In genomic region chr16:75205961-75206748, GRCh38 we compare ENCODE assay signal across 16 cellular contexts. TPM values are rescaled to one million over a fixed set of nuclear protein-coding genes. Genes with fewer than 3 reads are reported as not detected.
DNase-seq lines count a peak whose midpoint lies in the region; ATAC-seq, FAIRE-seq and TF ChIP-seq lines count a peak whose summit lies in the region.
"Not testable (repeated sequence)": the region's sequence is repeated elsewhere in the genome, so short reads cannot be mapped to it uniquely, and the experiment has no call there.
"Had no signal": no experiment of that assay in that cellular context is flagged by ENCODE, and none has a peak within 500 bp of the region (broad histone marks: within the 10 kb centered on the region; RNA-seq: fewer than 3 reads in every experiment).

No MANE protein-coding gene starts in this region.

- CTCF ChIA-PET in A549 (lab: Yijun Ruan, JAX): interaction anchor here (1.1 to 6.1 kb wide), 4 partner anchors 8 to 28 kb away, joined by 3 to 44 read pairs (median 18); no protein-coding TSS in a partner anchor

- H3K9me3 ChIP-seq in A549, body of pancreas, mucosa of descending colon, thyroid gland: not testable (repeated sequence)

- H3K4me2 ChIP-seq in A549: not testable (repeated sequence)

- peak; percentile 14 to 20; a peak in 3 of 6 replicates for ATAC-seq in A549
- ATAC-seq in GM19463 (IDR thresholded peaks at IDR 0.05; ENCODE audit: unreplicated experiment): peak; percentile 33
- ATAC-seq in HG02884 (IDR thresholded peaks at IDR 0.05; ENCODE audit: unreplicated experiment): peak; percentile 22
- ATAC-seq in body of pancreas: peak; percentile 9
- peak; percentile 16 to 42 for ATAC-seq in left cardiac atrium
- peak; percentile 11 for ATAC-seq in mucosa of descending colon

- H3K4me1 ChIP-seq in A549; mucosa of descending colon (ENCODE audit: low read depth): not testable (repeated sequence)
- H3K4me1 ChIP-seq in body of pancreas (peaks cover 50% of the 10 kb centered on the region), thyroid gland (peaks cover 0 to 11% of the 10 kb centered on the region in 2 donors)

- not testable (repeated sequence) for FAIRE-seq in A549 (lab: Jason Lieb, UNC)

- POLR2A ChIA-PET in A549 (lab: Yijun Ruan, JAX): not testable (repeated sequence)

- not testable (repeated sequence) for H3K4me3 ChIP-seq in A549; mucosa of descending colon; thyroid gland (replicated peaks in 1 of 3)
- peak overlapping the region; percentile 70 to 83 for H3K4me3 ChIP-seq in body of pancreas

- TF ChIP-seq CTCF in A549 (IDR thresholded peaks at IDR 0.05); body of pancreas (IDR thresholded peaks at IDR 0.05); mucosa of descending colon (IDR thresholded peaks at IDR 0.05); thyroid gland (IDR thresholded peaks at IDR 0.05): not testable (repeated sequence)

- not testable (repeated sequence) for TF ChIP-seq POLR2A in A549 (IDR thresholded peaks at IDR 0.05; ENCODE audit: low read length); thyroid gland (IDR thresholded peaks at IDR 0.05)
- peak in 1 of 3 donors; percentile 32 for TF ChIP-seq POLR2A in body of pancreas (IDR thresholded peaks at IDR 0.05)

- DNase-seq in A549 (ENCODE audit: low read depth in 1 of 2, low spot score in 1 of 2): not testable (repeated sequence)
- DNase-seq in body of pancreas: peak in 3 of 4 donors; percentile 58 to 59 (median 59)
- peak; percentile 15 for DNase-seq in left cardiac atrium
- peak in 2 of 3 donors; percentile 14 to 27 for DNase-seq in mucosa of descending colon
- DNase-seq in posterior vena cava (ENCODE audit: low spot score): peak; percentile 62
- DNase-seq in thyroid gland: peak; percentile 84 to 88

- H3K27ac ChIP-seq in A549: not testable (repeated sequence)
- H3K27ac ChIP-seq in body of pancreas (peak overlapping the region; percentile 97 to 100 (median 98)), thyroid gland (peak overlapping the region in 1 of 3 donors; percentile 6)

- not testable (repeated sequence) for H3K36me3 ChIP-seq in body of pancreas (replicated peaks in 1 of 2; ENCODE audit: insufficient read depth in 1 of 2, low read depth in 2 of 2); mucosa of descending colon (ENCODE audit: low read depth); thyroid gland

- WGBS in A549 (ENCODE audit: missing lambda C conversion rate): 69% methylated on average over 10 of the region's 25 CpGs
- WGBS in body of pancreas, 2 donors: 9 to 27% methylated on average over 12 to 15 of the region's 25 CpGs
- WGBS in thyroid gland, 2 donors: 24 to 74% methylated on average over 14 to 15 of the region's 25 CpGs

- H3K27me3 ChIP-seq in body of pancreas, thyroid gland: not testable (repeated sequence)

- TF ChIP-seq EP300 in A549 (IDR thresholded peaks at IDR 0.05): not testable (repeated sequence)

- TF ChIP-seq RAD21 in A549 (conservative IDR thresholded peaks at IDR 0.05 in 1 of 2, IDR thresholded peaks at IDR 0.05 in 1 of 2): not testable (repeated sequence)

- intact Hi-C loops in body of pancreas (cut with DNase I): not testable (repeated sequence)
- intact Hi-C loops in left cardiac atrium (cut with DNase I): loop anchor here in 1 of 2 donors (2.0 to 10.0 kb wide), 2 partner anchors 19 to 199 kb away; no protein-coding TSS in a partner anchor
- intact Hi-C loops in mucosa of descending colon (cut with DNase I, micrococcal nuclease): loop anchor here (2.0 kb wide), 1 partner anchor 19 kb away; no protein-coding TSS in a partner anchor
- intact Hi-C loops in posterior vena cava (cut with DNase I): loop anchor here (1.0 to 2.0 kb wide), 2 partner anchors 18 to 19 kb away; no protein-coding TSS in a partner anchor
- intact Hi-C loops in thyroid gland (cut with DNase I): loop anchor here (2.0 to 10.0 kb wide), 2 partner anchors 21 to 179 kb away; no protein-coding TSS in a partner anchor

RNA-seq across cellular contexts. Expression of gene CTRB2, which starts 0.8 kb away (rescaled TPM):
- polyA plus RNA-seq in A549 (2011; rRNA removed): not detected in 2 replicates
- polyA plus RNA-seq in A549 (2012; cell fraction: cytosol; rRNA removed): not detected in 2 replicates
- polyA plus RNA-seq in A549 (2012; cell fraction: nucleus; rRNA removed): not detected in 2 replicates
- polyA plus RNA-seq in A549 (2017; fragmentation: RNase III; extraction: RNeasy Plus Mini Kit Qiagen cat#74134 plus additional on column Dnase treatment): not detected in 3 replicates
- polyA minus RNA-seq in A549 (2011; rRNA and poly(A)+ RNA removed): not detected in 2 replicates
- over 10,000 TPM; 18,538 to 32,261 TPM for total RNA-seq in body of pancreas
- total RNA-seq in left cardiac atrium: not detected
- total RNA-seq in mucosa of descending colon: not detected
- 1 to 10 TPM in 1 of 2 donors, under 1 TPM in 1; 0.79 to 9.1 TPM for total RNA-seq in posterior vena cava
- total RNA-seq in thyroid gland: not detected
- total RNA-seq: Caco-2; CD4-positive, alpha-beta memory T cell; GM23248; HT1080; NCI-H460; PC-3; RPMI7951 had no signal
- polyA plus RNA-seq: CD4-positive, alpha-beta memory T cell; GM23248; SK-N-SH had no signal

RNA-seq across cellular contexts. Expression of gene CTRB1, which starts 12.6 kb away (rescaled TPM):
- polyA plus RNA-seq in A549 (2011; rRNA removed) (not detected in 2 replicates), A549 (2017; fragmentation: RNase III; extraction: RNeasy Plus Mini Kit Qiagen cat#74134 plus additional on column Dnase treatment) (not detected in 3 replicates)
- not detected in 2 replicates for polyA plus RNA-seq in A549 (2012; cell fraction: cytosol; rRNA removed)
- polyA plus RNA-seq in A549 (2012; cell fraction: nucleus; rRNA removed): 0.06 TPM in 1 of 2 replicates, not detected in the other
- not detected in 2 replicates for polyA minus RNA-seq in A549 (2011; rRNA and poly(A)+ RNA removed)
- total RNA-seq in body of pancreas (over 10,000 TPM; 14,932 to 20,352 TPM), left cardiac atrium (1 to 10 TPM in 1 of 2 donors, under 1 TPM in 1; 0.39 to 1.4 TPM), mucosa of descending colon (under 1 TPM in 2 of 3 donors, not detected in 1; 0.67 to 0.76 TPM), posterior vena cava (1 to 10 TPM in 1 of 2 donors, not detected in 1; 4.0 TPM), thyroid gland (not detected)
- total RNA-seq: Caco-2; CD4-positive, alpha-beta memory T cell; GM23248; HT1080; NCI-H460; PC-3; RPMI7951 had no signal
- polyA plus RNA-seq: CD4-positive, alpha-beta memory T cell; GM23248; SK-N-SH had no signal

RNA-seq across cellular contexts. Expression of gene BCAR1, which starts 45.3 kb away (rescaled TPM):
- polyA plus RNA-seq in A549 (2011; rRNA removed) (8.3 and 10.2 TPM in 2 replicates), A549 (2017; fragmentation: RNase III; extraction: RNeasy Plus Mini Kit Qiagen cat#74134 plus additional on column Dnase treatment) (34.2 to 35.9 TPM (median 35.8 TPM) in 3 replicates)
- 35.4 and 50.7 TPM in 2 replicates for polyA plus RNA-seq in A549 (2012; cell fraction: cytosol; rRNA removed)
- polyA plus RNA-seq in A549 (2012; cell fraction: nucleus; rRNA removed): 81.8 and 122 TPM in 2 replicates
- polyA minus RNA-seq in A549 (2011; rRNA and poly(A)+ RNA removed): 12.3 and 12.9 TPM in 2 replicates
- total RNA-seq in body of pancreas (10 to 100 TPM; 61.0 to 72.8 TPM), left cardiac atrium (10 to 100 TPM; 46.5 to 65.9 TPM), mucosa of descending colon (100 to 1,000 TPM; 100 to 134 (median 116) TPM), posterior vena cava (100 to 1,000 TPM in 1 of 2 donors, 10 to 100 TPM in 1; 48.7 to 104 TPM), thyroid gland (10 to 100 TPM; 51.1 to 89.9 (median 71.3) TPM)

RNA-seq across cellular contexts. Expression of gene ZFP1, which starts 57.8 kb away (rescaled TPM):
- polyA plus RNA-seq in A549 (2011; rRNA removed) (14.0 and 16.1 TPM in 2 replicates), A549 (2017; fragmentation: RNase III; extraction: RNeasy Plus Mini Kit Qiagen cat#74134 plus additional on column Dnase treatment) (12.1 to 14.4 TPM (median 13.3 TPM) in 3 replicates)
- 2.9 and 4.7 TPM in 2 replicates for polyA plus RNA-seq in A549 (2012; cell fraction: cytosol; rRNA removed)
- 1.4 and 2.2 TPM in 2 replicates for polyA plus RNA-seq in A549 (2012; cell fraction: nucleus; rRNA removed)
- 9.1 and 11.8 TPM in 2 replicates for polyA minus RNA-seq in A549 (2011; rRNA and poly(A)+ RNA removed)
- total RNA-seq in body of pancreas (1 to 10 TPM; 1.6 to 3.4 TPM), left cardiac atrium (1 to 10 TPM; 5.9 to 6.8 TPM), mucosa of descending colon (10 to 100 TPM in 1 of 3 donors, 1 to 10 TPM in 2; 5.6 to 17.0 (median 6.9) TPM), posterior vena cava (10 to 100 TPM in 1 of 2 donors, 1 to 10 TPM in 1; 9.1 to 10.2 TPM), thyroid gland (10 to 100 TPM; 16.8 to 43.3 (median 21.1) TPM)

Comparison
In these comparisons a context has a peak if more than half of its experiments do, and no peak if none do; other contexts are left out.
1. RNA of gene CTRB2, which starts 0.8 kb away (total RNA-seq): 18,538 to 32,261 TPM in body of pancreas; 0.79 to 9.1 TPM in posterior vena cava, not detected in left cardiac atrium, not detected in mucosa of descending colon and not detected in thyroid gland; every median in the first group is over 1,000 times any median in the second.
2. RNA of gene CTRB1, which starts 12.6 kb away (total RNA-seq): 14,932 to 20,352 TPM in body of pancreas; 4.0 TPM in posterior vena cava, 0.39 to 1.4 TPM in left cardiac atrium, 0.67 to 0.76 TPM in mucosa of descending colon and not detected in thyroid gland; every median in the first group is over 1,000 times any median in the second.
3. Peak in every context shown above with its lines, with median percentiles within 50 percentile points of each other: ATAC-seq.